ENCODE assay signal across 9 cellular contexts in the genomic region with DNA sequence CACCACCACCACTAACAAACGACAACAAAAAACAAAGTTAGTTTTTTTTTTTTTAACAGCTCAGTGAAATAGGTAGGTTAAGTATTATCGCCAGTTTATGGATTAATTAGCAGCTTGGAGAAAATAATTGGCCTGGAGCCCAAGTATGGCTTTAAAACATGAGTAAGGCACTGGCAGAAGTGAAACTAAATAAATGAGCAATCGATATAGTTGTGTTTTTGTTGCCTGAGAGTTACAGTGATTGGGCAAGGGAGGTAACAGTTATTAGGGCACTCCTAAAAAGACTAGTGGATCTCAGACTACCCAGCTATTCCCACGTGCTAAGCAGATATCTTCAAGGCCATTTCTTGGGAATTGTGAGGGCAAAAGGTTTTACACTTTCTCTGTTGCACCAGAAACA. TPM values are rescaled to one million over a fixed set of nuclear protein-coding genes. Genes with fewer than 3 reads are reported as not detected.
DNase-seq lines count a peak whose midpoint lies in the region; ATAC-seq and TF ChIP-seq lines count a peak whose summit lies in the region.
"Had no signal": no experiment of that assay in that cellular context is flagged by ENCODE, and none has a peak within 500 bp of the region (broad histone marks: within the 10 kb centered on the region; RNA-seq: fewer than 3 reads in every experiment).

No MANE protein-coding gene starts in this region.

- peaks cover 0 to 19% (median 0%) of the 10 kb centered on the region in 3 donors for H3K36me3 ChIP-seq in Peyer's patch

- no peak for ATAC-seq in GM19463 (IDR thresholded peaks at IDR 0.05; ENCODE audit: unreplicated experiment)

- H3K9me3 ChIP-seq in Peyer's patch: no peaks in the 10 kb centered on the region

- DNase-seq in 8988T (peak; percentile 3), GM13976 (ENCODE audit: low spot score) (peak; percentile 57), Peyer's patch (no peak), fibroblast of mammary gland (ENCODE audit: low read depth) (peak; percentile 41), cerebellar nuclear complex (lab: John Stamatoyannopoulos, UW) (no peak), NCI-H1092 (lab: John Stamatoyannopoulos, UW) (no peak)
- DNase-seq in activated effector memory CD4-positive, alpha-beta T cell treated with anti-CD3 and anti-CD28 coated beads, Interleukin-2, amount 50 U/mL, for 16 hours: no peak
- DNase-seq: foreskin melanocyte had no signal

- TF ChIP-seq POLR2A in Peyer's patch (IDR thresholded peaks at IDR 0.05): no peak

- peaks cover 0 to 32% (median 5%) of the 10 kb centered on the region in 4 donors for H3K4me1 ChIP-seq in Peyer's patch

- in situ Hi-C loops in GM13976 (cut with MboI; ENCODE audit: low sequenced_read_pairs, unreplicated experiment): no loop called here

- TF ChIP-seq CTCF in GM13976 (IDR thresholded peaks at IDR 0.05; ENCODE audit: borderline replicate concordance, control extremely low read depth, extremely low read depth, insufficient read depth, missing control alignments) (no peak), Peyer's patch (IDR thresholded peaks at IDR 0.05) (no peak), fibroblast of mammary gland (conservative IDR thresholded peaks at IDR 0.05; ENCODE audit: control insufficient read depth, insufficient read depth, low read depth, low read length) (no peak)

- H3K4me3 ChIP-seq in Peyer's patch (peak overlapping the region in 2 of 4 donors; percentile 21 to 35), fibroblast of mammary gland (ENCODE audit: control insufficient read depth, low read depth, low read length) (no peak overlapping the region)

- no peaks in the 10 kb centered on the region for H3K27me3 ChIP-seq in Peyer's patch

- H3K27ac ChIP-seq in Peyer's patch: peak overlapping the region in 3 of 4 donors; percentile 12 to 74 (median 44)

RNA-seq across cellular contexts. Expression of a gene that starts 2.4 kb away (rescaled TPM):
- 10 to 100 TPM; 13.7 to 78.4 (median 22.5) TPM for total RNA-seq in Peyer's patch

RNA-seq across cellular contexts. Expression of a gene that starts 31.5 kb away (rescaled TPM):
- 10 to 100 TPM; 13.7 to 33.8 (median 23.8) TPM for total RNA-seq in Peyer's patch

Comparison
In these comparisons a context has a peak if more than half of its experiments do, and no peak if none do; other contexts are left out.
1. DNase-seq: peak in 8988T (single experiment), GM13976 (single experiment) and fibroblast of mammary gland (single experiment); none in Peyer's patch (0 of 3), activated effector memory CD4-positive, alpha-beta T cell treated with anti-CD3 and anti-CD28 coated beads, Interleukin-2, amount 50 U/mL, for 16 hours (single experiment), cerebellar nuclear complex (0 of 2) and NCI-H1092 (single experiment).